ENCODE assay signal across 23 cellular contexts in the genomic region with DNA sequence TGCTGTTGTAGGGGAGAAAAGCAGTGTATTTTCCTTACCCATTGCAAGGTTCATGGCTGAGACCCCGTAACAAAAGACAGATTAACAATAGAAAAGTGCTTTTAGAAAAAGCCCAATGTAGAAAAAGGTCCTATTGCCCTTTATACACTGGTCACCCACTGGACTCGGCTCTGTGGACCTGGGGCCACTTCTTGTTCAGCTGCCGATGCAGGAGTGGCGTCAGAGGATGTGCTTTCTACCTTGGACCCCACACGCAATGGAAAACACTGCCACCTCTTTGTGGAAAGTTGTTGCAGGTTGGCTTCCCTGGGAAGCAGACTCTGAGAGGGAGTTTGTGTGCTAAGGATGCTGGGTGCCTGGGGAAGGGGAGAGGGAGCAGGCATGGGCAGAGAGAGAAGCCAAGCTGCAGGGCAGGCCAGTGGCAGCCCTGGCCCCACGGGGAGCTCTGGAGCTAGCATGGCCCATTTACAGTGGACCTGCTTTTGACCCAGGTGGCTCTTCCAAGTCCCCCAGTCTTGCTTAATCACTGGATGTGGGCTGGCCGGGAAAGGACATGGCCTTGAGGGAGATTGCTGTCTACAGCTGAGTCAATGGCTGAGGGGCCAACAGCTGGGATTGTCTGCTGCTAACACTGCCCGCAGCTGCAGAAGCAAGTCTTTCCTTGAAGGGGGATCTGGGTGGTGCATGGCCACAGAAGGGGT.
A peak's percentile ranks its signal among the peaks of the same experiment; 100 is the strongest.
DNase-seq lines count a peak whose midpoint lies in the region; ATAC-seq and TF ChIP-seq lines count a peak whose summit lies in the region.
"Had no signal": no experiment of that assay in that cellular context is flagged by ENCODE, and none has a peak within 500 bp of the region (broad histone marks: within the 10 kb centered on the region; RNA-seq: fewer than 3 reads in every experiment).

No MANE protein-coding gene starts in this region.

- no peak overlapping the region for H2BK120ac ChIP-seq in H9 (ENCODE audit: low read depth, low read length, poor library complexity, severe bottlenecking)
- H2BK120ac ChIP-seq in mesenchymal stem cell (ENCODE audit: low read depth, low read length) = no peak overlapping the region

- TF ChIP-seq CTCF in H9 (conservative IDR thresholded peaks at IDR 0.05) = no peak
- TF ChIP-seq CTCF in heart right ventricle (IDR thresholded peaks at IDR 0.05) = no peak

- no peaks in the 10 kb centered on the region for H3K27me3 ChIP-seq in H9 (ENCODE audit: insufficient read depth, low read length)
- H3K27me3 ChIP-seq in adipocyte (replicated peaks; ENCODE audit: control insufficient read depth, insufficient read depth, low read length) = peaks cover 46% of the 10 kb centered on the region
- H3K27me3 ChIP-seq in heart right ventricle = peaks cover 0 to 13% (median 0%) of the 10 kb centered on the region in 7 donors
- H3K27me3 ChIP-seq in mesenchymal stem cell (ENCODE audit: control insufficient read depth in 1 of 2, insufficient read depth in 1 of 2, low read length in 2 of 2) = peaks cover 7 to 54% of the 10 kb centered on the region in 2 experiments
- H3K27me3 ChIP-seq: BLaER1, SJSA1 had no signal

- H3K4ac ChIP-seq in H9 (ENCODE audit: low read depth, low read length) = no peak overlapping the region
- H3K4ac ChIP-seq in mesenchymal stem cell (ENCODE audit: low read depth in 1 of 2, low read length in 2 of 2) = no peak overlapping the region

- H3K4me1 ChIP-seq in H9 (ENCODE audit: insufficient read depth, low read length) (0 out of 2 replicates have a peak, but pooled peaks cover 1% of the 10 kb centered on the region), adipocyte (ENCODE audit: control insufficient read depth, insufficient read depth, low read length) (no peaks in the 10 kb centered on the region), heart right ventricle (no peaks in the 10 kb centered on the region), mesenchymal stem cell (ENCODE audit: control insufficient read depth, insufficient read depth, low read depth, low read length) (peaks cover 3% of the 10 kb centered on the region)
- H3K4me1 ChIP-seq: SJSA1 had no signal

- no peak overlapping the region for H3K18ac ChIP-seq in H9 (ENCODE audit: insufficient read length, low read depth, low read length)
- H3K18ac ChIP-seq in mesenchymal stem cell (ENCODE audit: low read depth in 1 of 2, low read length in 2 of 2) = no peak overlapping the region

- H3K27ac Mint-ChIP-seq in H9 = peak overlapping the region in 1 of 3 experiments; percentile 69; a peak in 1 of 7 replicates
- H3K27ac Mint-ChIP-seq: CD4-positive, alpha-beta memory T cell had no signal

- no peak overlapping the region for H4K8ac ChIP-seq in H9 (replicated peaks; ENCODE audit: insufficient read length, low read depth, low read length)
- H4K8ac ChIP-seq in mesenchymal stem cell (ENCODE audit: low read length) = no peak overlapping the region

- no peak overlapping the region for H3K14ac ChIP-seq in H9 (ENCODE audit: insufficient read depth, low read length)
- no peak overlapping the region for H3K14ac ChIP-seq in mesenchymal stem cell (ENCODE audit: low read length in 2 of 2)

- H3K36me3 ChIP-seq in adipocyte (ENCODE audit: control insufficient read depth, insufficient read depth, low read length, severe bottlenecking) (no peaks in the 10 kb centered on the region), heart right ventricle (no peaks in the 10 kb centered on the region), mesenchymal stem cell (ENCODE audit: control insufficient read depth in 1 of 2, insufficient read depth in 2 of 2, low read depth in 1 of 2, low read length in 2 of 2) (no peaks in the 10 kb centered on the region)
- H3K36me3 ChIP-seq: BLaER1, SJSA1 had no signal

- intact Hi-C loops in heart right ventricle (cut with DNase I) = no loop called here

- H3K4me1 Mint-ChIP-seq in H9 = peaks cover 21 to 28% of the 10 kb centered on the region in 2 experiments

- no peak overlapping the region for H3K56ac ChIP-seq in H9 (ENCODE audit: insufficient read length, low read depth, low read length)

- H3K79me2 ChIP-seq in H9 (ENCODE audit: insufficient read depth, low read length) = no peaks in the 10 kb centered on the region

- H3K4me2 ChIP-seq in H9 (ENCODE audit: insufficient read depth, insufficient read length, low read length) (no peak overlapping the region), mesenchymal stem cell (ENCODE audit: low read length, poor library complexity, severe bottlenecking) (no peak overlapping the region)
- H3K4me2 ChIP-seq: BLaER1 had no signal

- H3K27ac ChIP-seq in H9 (ENCODE audit: insufficient read length, low read depth, low read length) (no peak overlapping the region), heart right ventricle (no peak overlapping the region), mesenchymal stem cell (ENCODE audit: low read length, poor library complexity, severe bottlenecking) (no peak overlapping the region)
- H3K27ac ChIP-seq: BLaER1, GM23248, SJSA1 had no signal

- H4K91ac ChIP-seq in H9 (ENCODE audit: insufficient read length, low read depth, low read length) (no peak overlapping the region), mesenchymal stem cell (ENCODE audit: low read length) (no peak overlapping the region)

- H2BK12ac ChIP-seq in H9 (ENCODE audit: insufficient read length, low read depth, low read length) (no peak overlapping the region), mesenchymal stem cell (ENCODE audit: low read length in 2 of 2) (no peak overlapping the region)

- DNase-seq in H9 (peak; percentile 23), adipocyte (ENCODE audit: low read depth) (peak; percentile 11), heart right ventricle (no peak), retina (peak; percentile 13), mesenchymal stem cell (no peak), DMS 273 treated with DMSO at 0.1 percent for 48 hours (lab: John Stamatoyannopoulos, UW) (no peak)
- DNase-seq in stimulated activated CD4-positive, alpha-beta T cell treated with anti-CD3 and anti-CD28 coated beads, Interleukin-2, amount 100 ng/mL, for 48 hours = no peak
- DNase-seq: Calu3; CD4-positive, alpha-beta memory T cell; DMS53; EL; GM23248; KG1; NCI-H1105 treated with DMSO at 0.1 percent for 48 hours; NCI-H1694 treated with DMSO at 0.1 percent for 48 hours; NCI-H2227 treated with DMSO at 0.1 percent for 48 hours; NCI-H524; NCI-H82; OCI-M1; RPMI8226 had no signal

- ATAC-seq in heart right ventricle = peak in 7 of 8 donors; percentile 30 to 75 (median 48)
- ATAC-seq: GM12878 had no signal

- H3K9ac ChIP-seq in H9 (ENCODE audit: extremely low read depth, insufficient read length, low read length) (no peak overlapping the region), adipocyte (ENCODE audit: low read length) (no peak overlapping the region), mesenchymal stem cell (ENCODE audit: low read length) (no peak overlapping the region)
- H3K9ac ChIP-seq: BLaER1, GM23248 had no signal

- no peak overlapping the region for H2BK5ac ChIP-seq in H9 (ENCODE audit: insufficient read length, low read length)
- no peak overlapping the region for H2BK5ac ChIP-seq in mesenchymal stem cell (ENCODE audit: low read depth, low read length, poor library complexity, severe bottlenecking)

- no peak overlapping the region for H3K23ac ChIP-seq in H9 (ENCODE audit: insufficient read length, low read depth, low read length)
- H3K23ac ChIP-seq in mesenchymal stem cell (ENCODE audit: low read length in 2 of 2) = no peak overlapping the region

- no peaks in the 10 kb centered on the region for H3K9me3 ChIP-seq in H9 (ENCODE audit: control insufficient read depth, low read depth, low read length)
- no peaks in the 10 kb centered on the region for H3K9me3 ChIP-seq in adipocyte (ENCODE audit: control insufficient read depth, low read length)
- H3K9me3 ChIP-seq in heart right ventricle = no peaks in the 10 kb centered on the region
- no peaks in the 10 kb centered on the region for H3K9me3 ChIP-seq in mesenchymal stem cell (ENCODE audit: control insufficient read depth, low read length)
- H3K9me3 ChIP-seq: BLaER1, SJSA1 had no signal

- H3K79me1 ChIP-seq in H9 (ENCODE audit: insufficient read depth, low read depth, low read length, poor library complexity, severe bottlenecking) (no peaks in the 10 kb centered on the region), mesenchymal stem cell (replicated peaks; ENCODE audit: low read length, poor library complexity, severe bottlenecking) (no peaks in the 10 kb centered on the region)

- no peaks in the 10 kb centered on the region for H3K23me2 ChIP-seq in H9 (ENCODE audit: insufficient read length, low read depth, low read length, poor library complexity, severe bottlenecking)

- H3K4me3 ChIP-seq in adipocyte (ENCODE audit: low read length) = no peak overlapping the region
- H3K4me3 ChIP-seq in heart right ventricle = no peak overlapping the region
- H3K4me3 ChIP-seq in mesenchymal stem cell (ENCODE audit: insufficient read depth in 1 of 2, low read depth in 1 of 2, low read length in 2 of 2) = no peak overlapping the region
- H3K4me3 ChIP-seq: BLaER1, GM12878, GM23248, SJSA1 had no signal

- H3K36me3 Mint-ChIP-seq in H9 (ENCODE audit: insufficient read depth in 1 of 3, low read depth in 3 of 3) = no peaks in the 10 kb centered on the region
- H3K36me3 Mint-ChIP-seq: CD4-positive, alpha-beta memory T cell had no signal

- peaks cover 4% of the 10 kb centered on the region for H3K27me3 Mint-ChIP-seq in H9 (ENCODE audit: low read depth)

- H4K5ac ChIP-seq in H9 (ENCODE audit: insufficient read length, low read depth, low read length) = no peak overlapping the region

- H2AK5ac ChIP-seq in H9 (ENCODE audit: insufficient read length, low read length) = no peak overlapping the region
- no peak overlapping the region for H2AK5ac ChIP-seq in mesenchymal stem cell (ENCODE audit: low read length, severe bottlenecking)

- H2AFZ ChIP-seq in H9 (ENCODE audit: low read length) (no peak overlapping the region), mesenchymal stem cell (ENCODE audit: low read depth, low read length) (no peak overlapping the region)
- H2AFZ ChIP-seq: GM23248 had no signal

- no peak overlapping the region for H3K4me3 Mint-ChIP-seq in H9
- H3K4me3 Mint-ChIP-seq: CD4-positive, alpha-beta memory T cell had no signal

- H2BK20ac ChIP-seq in H9 (ENCODE audit: low read depth, low read length, poor library complexity, severe bottlenecking) = no peak overlapping the region

- no peaks in the 10 kb centered on the region; a peak in 2 of 5 replicates for H3K9me3 Mint-ChIP-seq in H9

- H4K20me1 ChIP-seq in H9 (ENCODE audit: control insufficient read depth, insufficient read depth, insufficient read length) = no peaks in the 10 kb centered on the region
- H4K20me1 ChIP-seq: BLaER1 had no signal

- no CpG with 5 or more reads among the region's 8 CpGs for WGBS in H9 (ENCODE audit: extremely low coverage, insufficient read length, low lambda C conversion rate)
- WGBS in heart right ventricle, 2 donors = 83% methylated on average over 8 of the region's 8 CpGs
- 81% methylated on average over 8 of the region's 8 CpGs for WGBS in mesenchymal stem cell

- H3T11ph ChIP-seq in H9 (ENCODE audit: low read length) = no peak overlapping the region

- H2BK15ac ChIP-seq in H9 (ENCODE audit: low read depth, low read length) (no peak overlapping the region), mesenchymal stem cell (ENCODE audit: low read depth, poor library complexity, severe bottlenecking) (no peak overlapping the region)

Comparison
In these comparisons a context has a peak if more than half of its experiments do, and no peak if none do; other contexts are left out.
1. DNase-seq: peak in H9 (single experiment), adipocyte (single experiment) and retina (single experiment); none in heart right ventricle (0 of 2), mesenchymal stem cell (single experiment), DMS 273 treated with DMSO at 0.1 percent for 48 hours (single experiment) and stimulated activated CD4-positive, alpha-beta T cell treated with anti-CD3 and anti-CD28 coated beads, Interleukin-2, amount 100 ng/mL, for 48 hours (0 of 2).